ENCODE assay signal across 24 cellular contexts in genomic region chr7:149277871-149278270, GRCh38.
"Had no signal": no experiment of that assay in that cellular context is flagged by ENCODE, and none has a peak within 500 bp of the region (broad histone marks: within the 10 kb centered on the region; RNA-seq: fewer than 3 reads in every experiment).

No MANE protein-coding gene starts in this region.

- ATAC-seq: left cardiac atrium; left lobe of liver; left ventricle myocardium superior; naive thymus-derived CD8-positive, alpha-beta T cell; right lobe of liver; stimulated activated naive B cell treated with anti-CD40 and anti-IgM and Interleukin-4, amounts not matched to agents 10 μg/mL and 1 μg/mL and 100 μg/mL, for 72 hours; stimulated activated naive CD8-positive, alpha-beta T cell treated with anti-CD3 and anti-CD28 coated beads, Interleukin-15, Interleukin-2, amounts not matched to agents 100 U/mL and 50 U/mL, for 24 hours had no signal

- H3K27me3 Mint-ChIP-seq: memory B cell; naive thymus-derived CD8-positive, alpha-beta T cell; progenitor cell of endocrine pancreas; stimulated activated naive B cell treated with anti-CD40 and anti-IgM and Interleukin-4, amounts not matched to agents 10 μg/mL and 1 μg/mL and 100 μg/mL, for 72 hours had no signal

- H3K4me3 Mint-ChIP-seq: memory B cell; naive thymus-derived CD8-positive, alpha-beta T cell; nephron; neural crest cell; stimulated activated naive B cell treated with anti-CD40 and anti-IgM and Interleukin-4, amounts not matched to agents 10 μg/mL and 1 μg/mL and 100 μg/mL, for 72 hours had no signal

- H3K4me1 Mint-ChIP-seq: nephron, neural crest cell had no signal

- H3K27ac Mint-ChIP-seq: memory B cell, nephron, progenitor cell of endocrine pancreas had no signal

- DNase-seq: hippocampal formation; kidney glomerular epithelial cell; left cardiac atrium; left ventricle myocardium superior; naive thymus-derived CD8-positive, alpha-beta T cell; occipital lobe; ovary; right lobe of liver; stimulated activated CD4-positive, alpha-beta T cell treated with anti-CD3 and anti-CD28 coated beads, Interleukin-1b, Interleukin-23, amount 100 ng/mL, for 48 hours; stimulated activated CD4-positive, alpha-beta T cell treated with anti-CD3 and anti-CD28 coated beads, Interleukin-2, amount 100 ng/mL, for 48 hours; stimulated activated CD4-positive, alpha-beta T cell treated with anti-CD3 and anti-CD28 coated beads, Interleukin-4, amount 100 ng/mL, for 4 hours; stimulated activated CD8-positive, alpha-beta memory T cell treated with anti-CD3 and anti-CD28 coated beads, Interleukin-4, amount 100 ng/mL, for 48 hours; stimulated activated naive B cell treated with anti-CD40 and anti-IgM and Interleukin-4, amounts not matched to agents 10 μg/mL and 1 μg/mL and 100 μg/mL, for 72 hours; stimulated activated naive CD8-positive, alpha-beta T cell treated with anti-CD3 and anti-CD28 coated beads, Interleukin-15, Interleukin-2, amounts not matched to agents 100 U/mL and 50 U/mL, for 24 hours; stomach; testis; thyroid gland; transverse colon; upper lobe of left lung had no signal

- H3K9me3 Mint-ChIP-seq: naive thymus-derived CD8-positive, alpha-beta T cell had no signal
